Comparison of ENCODE assay signal across 19 cellular contexts in genomic region chr4:99202536-99202935, GRCh38. TPM values are rescaled to one million over a fixed set of nuclear protein-coding genes. Genes with fewer than 3 reads are reported as not detected.
A peak's percentile ranks its signal among the peaks of the same experiment; 100 is the strongest.
DNase-seq lines count a peak whose midpoint lies in the region; ATAC-seq and TF ChIP-seq lines count a peak whose summit lies in the region.
"Had no signal": no experiment of that assay in that cellular context is flagged by ENCODE, and none has a peak within 500 bp of the region (broad histone marks: within the 10 kb centered on the region; RNA-seq: fewer than 3 reads in every experiment).

No MANE protein-coding gene starts in this region.

- peaks cover 52% of the 10 kb centered on the region for H3K4me1 ChIP-seq in adipocyte (ENCODE audit: control insufficient read depth, insufficient read depth, low read length)
- H3K4me1 ChIP-seq in mesenchymal stem cell (ENCODE audit: control insufficient read depth, insufficient read depth, low read depth, low read length): no peaks in the 10 kb centered on the region
- no peaks in the 10 kb centered on the region for H3K4me1 ChIP-seq in thyroid gland
- H3K4me1 ChIP-seq in trophoblast cell (ENCODE audit: control insufficient read depth in 1 of 2, insufficient read depth in 2 of 2, low read length in 2 of 2): no peaks in the 10 kb centered on the region
- H3K4me1 ChIP-seq: neural progenitor cell had no signal

- H2AK5ac ChIP-seq in mesenchymal stem cell (ENCODE audit: low read length, severe bottlenecking) (no peak overlapping the region), trophoblast cell (ENCODE audit: low read length) (no peak overlapping the region)

- H3K27ac ChIP-seq in mesenchymal stem cell (ENCODE audit: low read length, poor library complexity, severe bottlenecking) (no peak overlapping the region), thyroid gland (peak overlapping the region in 2 of 3 donors; percentile 34 to 45), trophoblast cell (ENCODE audit: low read depth, low read length) (no peak overlapping the region)
- H3K27ac ChIP-seq: neural progenitor cell had no signal

- no peaks in the 10 kb centered on the region for H3K79me2 ChIP-seq in trophoblast cell (ENCODE audit: control insufficient read depth, insufficient read depth, low read length, poor library complexity)

- H3K4me2 ChIP-seq in mesenchymal stem cell (ENCODE audit: low read length, poor library complexity, severe bottlenecking) (no peak overlapping the region), trophoblast cell (ENCODE audit: low read length) (no peak overlapping the region)
- H3K4me2 ChIP-seq: neural progenitor cell had no signal

- DNase-seq in adipocyte (ENCODE audit: low read depth) (peak; percentile 8), fibroblast of the conjunctiva (ENCODE audit: low read depth) (peak; percentile 36), mesenchymal stem cell (peak; percentile 8), thyroid gland (no peak), trophoblast cell (no peak), COLO668 (lab: John Stamatoyannopoulos, UW; ENCODE audit: unreplicated experiment) (no peak)
- DNase-seq: activated CD4-positive, alpha-beta T cell treated with anti-CD3 and anti-CD28 coated beads for 48 hours; activated T-cell treated with anti-CD3 and anti-CD28 coated beads, Interleukin-2, amount 50 U/mL, for 72 hours; head of caudate nucleus; NCI-H2081; NCI-H748 treated with DMSO at 0.1 percent for 48 hours; small intestine; T-helper 2 cell had no signal

- H4K8ac ChIP-seq in mesenchymal stem cell (ENCODE audit: low read length): no peak overlapping the region
- no peak overlapping the region for H4K8ac ChIP-seq in trophoblast cell (ENCODE audit: low read depth, low read length)

- no peak for TF ChIP-seq CTCF in thyroid gland (IDR thresholded peaks at IDR 0.05)

- H4K12ac ChIP-seq in trophoblast cell (ENCODE audit: low read depth, low read length): no peak overlapping the region

- peaks cover 4% of the 10 kb centered on the region for H3K9me3 ChIP-seq in adipocyte (ENCODE audit: control insufficient read depth, low read length)
- no peaks in the 10 kb centered on the region for H3K9me3 ChIP-seq in mesenchymal stem cell (ENCODE audit: control insufficient read depth, low read length)
- no peaks in the 10 kb centered on the region for H3K9me3 ChIP-seq in thyroid gland
- H3K9me3 ChIP-seq in trophoblast cell (ENCODE audit: insufficient read depth, low read depth, low read length): no peaks in the 10 kb centered on the region

- H4K91ac ChIP-seq in mesenchymal stem cell (ENCODE audit: low read length) (no peak overlapping the region), trophoblast cell (ENCODE audit: low read depth, low read length) (no peak overlapping the region)

- no peak overlapping the region for H2BK15ac ChIP-seq in mesenchymal stem cell (ENCODE audit: low read depth, poor library complexity, severe bottlenecking)

- H3K27me3 ChIP-seq in adipocyte (replicated peaks; ENCODE audit: control insufficient read depth, insufficient read depth, low read length) (no peaks in the 10 kb centered on the region), mesenchymal stem cell (ENCODE audit: control insufficient read depth in 1 of 2, insufficient read depth in 1 of 2, low read length in 2 of 2) (no peaks in the 10 kb centered on the region), thyroid gland (no peaks in the 10 kb centered on the region), trophoblast cell (ENCODE audit: insufficient read depth, low read length) (no peaks in the 10 kb centered on the region)
- H3K27me3 ChIP-seq: neural progenitor cell had no signal

- no peak overlapping the region for H3K14ac ChIP-seq in mesenchymal stem cell (ENCODE audit: low read length in 2 of 2)
- no peak overlapping the region for H3K14ac ChIP-seq in trophoblast cell (ENCODE audit: low read length)

- H3K23ac ChIP-seq in mesenchymal stem cell (ENCODE audit: low read length in 2 of 2) (no peak overlapping the region), trophoblast cell (ENCODE audit: low read length) (no peak overlapping the region)

- ATAC-seq in GM21515 (IDR thresholded peaks at IDR 0.05; ENCODE audit: unreplicated experiment): no peak
- ATAC-seq in HG02938 (IDR thresholded peaks at IDR 0.05; ENCODE audit: unreplicated experiment): no peak
- ATAC-seq: activated T-cell treated with anti-CD3 and anti-CD28 coated beads, Interleukin-2, amount 50 U/mL, for 72 hours had no signal

- H3K9ac ChIP-seq in adipocyte (ENCODE audit: low read length) (peak overlapping the region; percentile 88), mesenchymal stem cell (ENCODE audit: low read length) (peak overlapping the region; percentile 66), trophoblast cell (ENCODE audit: low read length) (no peak overlapping the region)
- H3K9ac ChIP-seq: neural progenitor cell had no signal

- TF ChIP-seq POLR2A in thyroid gland (IDR thresholded peaks at IDR 0.05): no peak

- H3K4ac ChIP-seq in mesenchymal stem cell (ENCODE audit: low read depth in 1 of 2, low read length in 2 of 2): no peak overlapping the region
- no peak overlapping the region for H3K4ac ChIP-seq in trophoblast cell (ENCODE audit: low read depth, low read length)

- H2BK5ac ChIP-seq in mesenchymal stem cell (ENCODE audit: low read depth, low read length, poor library complexity, severe bottlenecking) (no peak overlapping the region), trophoblast cell (ENCODE audit: low read depth, low read length, poor library complexity) (no peak overlapping the region)

- H2BK120ac ChIP-seq in mesenchymal stem cell (ENCODE audit: low read depth, low read length) (no peak overlapping the region), trophoblast cell (ENCODE audit: insufficient read depth, low read length, poor library complexity) (no peak overlapping the region)

- H3K36me3 ChIP-seq in adipocyte (ENCODE audit: control insufficient read depth, insufficient read depth, low read length, severe bottlenecking): no peaks in the 10 kb centered on the region
- H3K36me3 ChIP-seq in mesenchymal stem cell (ENCODE audit: control insufficient read depth in 1 of 2, insufficient read depth in 2 of 2, low read depth in 1 of 2, low read length in 2 of 2): no peaks in the 10 kb centered on the region
- H3K36me3 ChIP-seq in thyroid gland: no peaks in the 10 kb centered on the region
- no peaks in the 10 kb centered on the region for H3K36me3 ChIP-seq in trophoblast cell (ENCODE audit: control insufficient read depth in 1 of 2, insufficient read depth in 2 of 2, low read length in 2 of 2)
- H3K36me3 ChIP-seq: neural progenitor cell had no signal

- H2AFZ ChIP-seq in mesenchymal stem cell (ENCODE audit: low read depth, low read length) (no peak overlapping the region), trophoblast cell (ENCODE audit: insufficient read depth, low read length, poor library complexity) (no peak overlapping the region)
- H2AFZ ChIP-seq: neural progenitor cell had no signal

- WGBS in mesenchymal stem cell: 86% methylated on average over 5 of the region's 5 CpGs
- WGBS in thyroid gland, 2 donors: 73% methylated on average over 5 of the region's 5 CpGs
- no CpG with 5 or more reads among the region's 5 CpGs for WGBS in trophoblast cell (ENCODE audit: extremely low coverage, insufficient coverage, insufficient read length)

- no peak overlapping the region for H3K18ac ChIP-seq in mesenchymal stem cell (ENCODE audit: low read depth in 1 of 2, low read length in 2 of 2)
- H3K18ac ChIP-seq in trophoblast cell (ENCODE audit: low read length): no peak overlapping the region

- H2BK12ac ChIP-seq in mesenchymal stem cell (ENCODE audit: low read length in 2 of 2) (no peak overlapping the region), trophoblast cell (ENCODE audit: low read length) (no peak overlapping the region)

- H3K4me3 ChIP-seq in adipocyte (ENCODE audit: low read length) (peak overlapping the region; percentile 10), mesenchymal stem cell (ENCODE audit: insufficient read depth in 1 of 2, low read depth in 1 of 2, low read length in 2 of 2) (no peak overlapping the region), thyroid gland (replicated peaks in 1 of 3) (no peak overlapping the region), trophoblast cell (ENCODE audit: low read depth, low read length) (no peak overlapping the region)
- H3K4me3 ChIP-seq: neural progenitor cell had no signal

- intact Hi-C loops in thyroid gland (cut with DNase I): no loop called here

- H3K79me1 ChIP-seq in mesenchymal stem cell (replicated peaks; ENCODE audit: low read length, poor library complexity, severe bottlenecking): no peaks in the 10 kb centered on the region
- H3K79me1 ChIP-seq in trophoblast cell (ENCODE audit: low read length): no peaks in the 10 kb centered on the region

RNA-seq across cellular contexts. Expression of gene ADH6, which starts 16.5 kb away (rescaled TPM):
- not detected for polyA plus RNA-seq in mesenchymal stem cell (2013, experiment 1 of 2)
- polyA plus RNA-seq in mesenchymal stem cell (2013, experiment 2 of 2): not detected
- total RNA-seq in thyroid gland: under 1 TPM in 1 of 4 donors, not detected in 3; 0.13 TPM
- 0.11 and 0.15 TPM in 2 replicates for polyA plus RNA-seq in trophoblast cell (2013)
- total RNA-seq: activated T-cell treated with anti-CD3 and anti-CD28 coated beads, Interleukin-2, amount 50 U/mL, for 72 hours; astrocyte; Daoy had no signal

RNA-seq across cellular contexts. Expression of gene ADH4, which starts 58.4 kb away (rescaled TPM):
- not detected for polyA plus RNA-seq in mesenchymal stem cell (2013, experiment 1 of 2)
- polyA plus RNA-seq in mesenchymal stem cell (2013, experiment 2 of 2): not detected
- total RNA-seq in thyroid gland: 10 to 100 TPM in 1 of 4 donors, 1 to 10 TPM in 3; 1.4 to 10.9 (median 1.9) TPM
- 0.05 TPM in 1 of 2 replicates, not detected in the other for polyA plus RNA-seq in trophoblast cell (2013)
- total RNA-seq: activated T-cell treated with anti-CD3 and anti-CD28 coated beads, Interleukin-2, amount 50 U/mL, for 72 hours; astrocyte; Daoy had no signal
- polyA plus RNA-seq: BJ had no signal

Comparison
In these comparisons a context has a peak if more than half of its experiments do, and no peak if none do; other contexts are left out.
1. DNase-seq: peak in adipocyte (single experiment), fibroblast of the conjunctiva (single experiment) and mesenchymal stem cell (single experiment); none in thyroid gland (0 of 2), trophoblast cell (0 of 2) and COLO668 (single experiment).
2. H3K27ac ChIP-seq: peak in thyroid gland (2 of 3); none in mesenchymal stem cell (single experiment) and trophoblast cell (single experiment).